ENCODE assay signal across 35 cellular contexts in the genomic region with DNA sequence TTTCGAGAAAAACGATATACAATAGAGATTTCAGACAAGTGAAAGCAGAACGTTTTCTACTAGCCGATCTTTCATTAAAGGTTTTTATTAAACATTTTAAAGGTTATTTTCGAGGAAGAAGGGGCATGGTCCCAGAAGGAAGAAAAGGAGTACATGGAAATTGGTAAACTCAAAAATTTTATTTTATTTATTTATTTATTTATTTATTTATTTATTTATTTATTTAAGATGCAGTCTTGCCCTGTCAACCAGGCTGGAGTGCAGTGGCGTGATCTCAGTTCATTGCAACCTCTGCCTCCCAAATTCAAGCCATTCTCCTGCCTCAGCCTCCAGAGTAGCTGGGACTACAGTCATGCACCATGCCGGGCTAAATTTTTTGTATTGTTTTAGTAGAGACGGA.
"Had no signal": no experiment of that assay in that cellular context is flagged by ENCODE, and none has a peak within 500 bp of the region (broad histone marks: within the 10 kb centered on the region; RNA-seq: fewer than 3 reads in every experiment).

No MANE protein-coding gene starts in this region.

- DNase-seq: Karpas-422, Kasumi-1, MG63, MM.1S, MV-4-11, NCI-H1048, NCI-H1092, NCI-H1092 treated with DMSO at 0.1 percent for 48 hours, NCI-H1105, NCI-H1105 treated with DMSO at 0.1 percent for 48 hours, NCI-H1417, NCI-H1417 treated with DMSO at 0.1 percent for 48 hours, NCI-H1436, NCI-H1436 treated with DMSO at 0.1 percent for 48 hours, NCI-H146, NCI-H1694, NCI-H1694 treated with DMSO at 0.1 percent for 48 hours, NCI-H187, NCI-H187 treated with DMSO at 0.1 percent for 48 hours, NCI-H1930, NCI-H2029, NCI-H2029 treated with DMSO at 0.1 percent for 48 hours, NCI-H2081, NCI-H2081 treated with DMSO at 0.1 percent for 48 hours, NCI-H2107, NCI-H2171, NCI-H2171 treated with DMSO at 0.1 percent for 48 hours, NCI-H2227 treated with DMSO at 0.1 percent for 48 hours, NCI-H345, NCI-H446, NCI-H446 treated with DMSO at 0.1 percent for 48 hours, NCI-H510A, NCI-H510A treated with DMSO at 0.1 percent for 48 hours, NCI-H524, NCI-H524 treated with DMSO at 0.1 percent for 48 hours had no signal

- H3K4me3 ChIP-seq: MG63 had no signal
